Comparison of ENCODE assay signal across 9 cellular contexts in genomic region chr4:100198061-100198460, GRCh38. TPM values are rescaled to one million over a fixed set of nuclear protein-coding genes. Genes with fewer than 3 reads are reported as not detected.
"Had no signal": no experiment of that assay in that cellular context is flagged by ENCODE, and none has a peak within 500 bp of the region (broad histone marks: within the 10 kb centered on the region; RNA-seq: fewer than 3 reads in every experiment).

No MANE protein-coding gene starts in this region.

- H3K4me3 ChIP-seq: K562 had no signal

- H3K27ac ChIP-seq: HL-60, KMS-11 had no signal

- H3K4me2 ChIP-seq: KMS-11 had no signal

- H3K9ac ChIP-seq: KMS-11 had no signal

- DNase-seq: IMR-90, KBM-7, KG1 had no signal

- ATAC-seq: HepG2, K562 had no signal

RNA-seq across cellular contexts. Expression of gene DDIT4L, which starts 7.8 kb away (rescaled TPM):
- total RNA-seq: HepG2, HT-29, HT1080, K562 had no signal
